In the genomic region with DNA sequence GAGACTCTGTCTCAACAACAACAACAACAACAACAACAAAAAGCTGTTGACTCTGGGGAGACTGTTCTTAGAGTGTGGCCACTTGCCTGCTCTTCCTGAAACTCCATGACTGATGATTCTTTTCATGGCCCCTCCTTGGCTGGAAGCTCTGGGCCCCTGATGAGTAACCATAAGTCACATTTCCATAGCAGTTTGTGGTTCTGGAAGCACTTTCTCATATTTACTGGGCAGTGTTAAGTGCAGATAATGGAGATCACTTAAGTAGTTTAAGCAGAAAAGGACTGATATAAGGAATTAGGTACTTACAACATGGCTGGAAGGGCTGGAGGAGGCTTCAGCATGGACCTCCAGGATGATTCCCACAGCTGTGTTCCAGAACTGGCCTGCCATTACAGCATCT, we compare ENCODE assay signal across 14 cellular contexts.
DNase-seq lines count a peak whose midpoint lies in the region; ATAC-seq and TF ChIP-seq lines count a peak whose summit lies in the region.
"Had no signal": no experiment of that assay in that cellular context is flagged by ENCODE, and none has a peak within 500 bp of the region (broad histone marks: within the 10 kb centered on the region; RNA-seq: fewer than 3 reads in every experiment).

No MANE protein-coding gene starts in this region.

- no TSS peak for BruUV-seq in mammary epithelial cell (replicated peaks; lab: Mats Ljungman, UMichigan)

- H3K27ac ChIP-seq in mammary epithelial cell (ENCODE audit: insufficient read depth, low read depth, low read length) (peak overlapping the region; percentile 94), mesenchymal stem cell (ENCODE audit: low read length, poor library complexity, severe bottlenecking) (no peak overlapping the region), left ventricle myocardium inferior (replicated peaks) (no peak overlapping the region)
- H3K27ac ChIP-seq: 22Rv1 had no signal

- peak overlapping the region; percentile 17 for H3K4me2 ChIP-seq in mammary epithelial cell (ENCODE audit: insufficient read depth, low read depth, low read length)
- H3K4me2 ChIP-seq in mesenchymal stem cell (ENCODE audit: low read length, poor library complexity, severe bottlenecking) = no peak overlapping the region

- H2BK120ac ChIP-seq in mesenchymal stem cell (ENCODE audit: low read depth, low read length) = no peak overlapping the region

- H2BK12ac ChIP-seq in mesenchymal stem cell (ENCODE audit: low read length in 2 of 2) = peak overlapping the region in 1 of 2 experiments; percentile 1

- H2AK5ac ChIP-seq in mesenchymal stem cell (ENCODE audit: low read length, severe bottlenecking) = no peak overlapping the region

- H3K79me1 ChIP-seq in mesenchymal stem cell (replicated peaks; ENCODE audit: low read length, poor library complexity, severe bottlenecking) = no peaks in the 10 kb centered on the region

- no peak overlapping the region for H2BK15ac ChIP-seq in mesenchymal stem cell (ENCODE audit: low read depth, poor library complexity, severe bottlenecking)

- no peaks in the 10 kb centered on the region for H3K79me2 ChIP-seq in mammary epithelial cell (ENCODE audit: insufficient read depth, low read length)

- H3K36me3 ChIP-seq in mammary epithelial cell (ENCODE audit: insufficient read depth, low read length) (no peaks in the 10 kb centered on the region), mesenchymal stem cell (ENCODE audit: control insufficient read depth in 1 of 2, insufficient read depth in 2 of 2, low read depth in 1 of 2, low read length in 2 of 2) (no peaks in the 10 kb centered on the region), left ventricle myocardium inferior (no peaks in the 10 kb centered on the region)

- H3K9ac ChIP-seq in mammary epithelial cell (ENCODE audit: insufficient read depth, low read length) (peak overlapping the region; percentile 53), mesenchymal stem cell (ENCODE audit: low read length) (no peak overlapping the region)

- no peak overlapping the region for H4K8ac ChIP-seq in mesenchymal stem cell (ENCODE audit: low read length)

- H2BK5ac ChIP-seq in mesenchymal stem cell (ENCODE audit: low read depth, low read length, poor library complexity, severe bottlenecking) = no peak overlapping the region

- TF ChIP-seq CTCF in mammary epithelial cell (conservative IDR thresholded peaks at IDR 0.05 in 1 of 2, IDR thresholded peaks at IDR 0.05 in 1 of 2; ENCODE audit: extremely low read depth in 1 of 2, insufficient read depth in 1 of 2, low read depth in 1 of 2, low read length in 2 of 2) = no peak
- TF ChIP-seq CTCF in natural killer cell (IDR thresholded peaks at IDR 0.05) = no peak
- no peak for TF ChIP-seq CTCF in left ventricle myocardium inferior (IDR thresholded peaks at IDR 0.05; ENCODE audit: borderline replicate concordance)

- H3K4me3 ChIP-seq in mammary epithelial cell (replicated peaks in 1 of 3; ENCODE audit: insufficient read depth in 1 of 3, low read depth in 2 of 3, low read length in 3 of 3) = no peak overlapping the region
- peak overlapping the region in 1 of 2 experiments; percentile 9 for H3K4me3 ChIP-seq in mesenchymal stem cell (ENCODE audit: insufficient read depth in 1 of 2, low read depth in 1 of 2, low read length in 2 of 2)
- no peak overlapping the region for H3K4me3 ChIP-seq in left ventricle myocardium inferior
- H3K4me3 ChIP-seq: GM12878 had no signal

- H3K4me3 Mint-ChIP-seq in natural killer cell = no peak overlapping the region

- H3K27me3 ChIP-seq in mammary epithelial cell (ENCODE audit: insufficient read depth, low read length) (no peaks in the 10 kb centered on the region), mesenchymal stem cell (ENCODE audit: control insufficient read depth in 1 of 2, insufficient read depth in 1 of 2, low read length in 2 of 2) (no peaks in the 10 kb centered on the region), left ventricle myocardium inferior (ENCODE audit: low read depth) (no peaks in the 10 kb centered on the region)

- dilution Hi-C loops in mammary epithelial cell (cut with HindIII; ENCODE audit: low sequenced_read_pairs) = no loop called here

- no peaks in the 10 kb centered on the region for H4K20me1 ChIP-seq in mammary epithelial cell (ENCODE audit: insufficient read depth, low read length)

- no peak overlapping the region for H3K14ac ChIP-seq in mesenchymal stem cell (ENCODE audit: low read length in 2 of 2)

- DNase-seq in NOMO-1 treated with DMSO at 0.1 percent for 48 hours (lab: John Stamatoyannopoulos, UW; ENCODE audit: unreplicated experiment) (peak; percentile 6), NOMO-1 (lab: John Stamatoyannopoulos, UW; ENCODE audit: unreplicated experiment in 2 of 2) (no peak), M059J (ENCODE audit: low read depth) (peak; percentile 88), mammary epithelial cell (peak; percentile 87), mesenchymal stem cell (peak; percentile 90), natural killer cell (no peak), left ventricle myocardium inferior (no peak)
- no peak for DNase-seq in activated CD4-positive, CD25-positive, alpha-beta regulatory T cell treated with anti-CD3 and anti-CD28 coated beads, Interleukin-2, amount 50 U/mL, for 72 hours
- DNase-seq: activated CD4-positive, alpha-beta T cell treated with anti-CD3 and anti-CD28 coated beads for 1 hour; central memory CD4-positive, alpha-beta T cell; NCI-H1105 had no signal

- H2AFZ ChIP-seq in mammary epithelial cell (ENCODE audit: low read depth, low read length) (no peak overlapping the region), mesenchymal stem cell (ENCODE audit: low read depth, low read length) (no peak overlapping the region)

- ATAC-seq in natural killer cell = no peak
- ATAC-seq: GM12878 had no signal

- H3K23ac ChIP-seq in mesenchymal stem cell (ENCODE audit: low read length in 2 of 2) = no peak overlapping the region

- no peak overlapping the region for H3K27ac Mint-ChIP-seq in natural killer cell
- H3K27ac Mint-ChIP-seq: activated T-helper 2 cell treated with anti-CD3 and anti-CD28 coated beads, Interferon-gamma antibody, Interleukin-2, Interleukin-4, amounts not matched to agents 10 μg/mL and 5 μg/mL and 100 μg/mL, durations not matched to agents 14 hours and 24 hours and 36 hours had no signal

- intact Hi-C loops in mammary epithelial cell (cut with micrococcal nuclease) = loop anchor here (1.0 to 5.0 kb wide), 6 partner anchors 19 to 215 kb away; no protein-coding TSS in a partner anchor
- intact Hi-C loops in natural killer cell (cut with micrococcal nuclease) = no loop called here
- intact Hi-C loops in left ventricle myocardium inferior (cut with micrococcal nuclease) = no loop called here

- CTCF ChIA-PET in mammary epithelial cell (lab: Charles Lee; ENCODE audit: low non-redundant PET) = interaction anchor here (0.7 kb wide), 1 partner anchor 174 kb away, joined by 3 read pairs; no protein-coding TSS in a partner anchor

- peak overlapping the region in 1 of 2 experiments; percentile 2 for H3K4ac ChIP-seq in mesenchymal stem cell (ENCODE audit: low read depth in 1 of 2, low read length in 2 of 2)

- peaks cover 7 to 11% of the 10 kb centered on the region in 2 donors for H3K4me1 Mint-ChIP-seq in natural killer cell

- H3K36me3 Mint-ChIP-seq in natural killer cell = no peaks in the 10 kb centered on the region

- H3K9me3 ChIP-seq in mammary epithelial cell (replicated peaks; ENCODE audit: insufficient read depth, low read length) = no peaks in the 10 kb centered on the region
- H3K9me3 ChIP-seq in mesenchymal stem cell (ENCODE audit: control insufficient read depth, low read length) = no peaks in the 10 kb centered on the region
- H3K9me3 ChIP-seq in left ventricle myocardium inferior (replicated peaks) = no peaks in the 10 kb centered on the region

- in situ Hi-C loops in mammary epithelial cell (cut with MboI; ENCODE audit: low sequenced_read_pairs in 2 of 2) = no loop called here

- peak overlapping the region; percentile 5 to 49 for H3K18ac ChIP-seq in mesenchymal stem cell (ENCODE audit: low read depth in 1 of 2, low read length in 2 of 2)

- H4K91ac ChIP-seq in mesenchymal stem cell (ENCODE audit: low read length) = no peak overlapping the region

- H3K4me1 ChIP-seq in mammary epithelial cell (ENCODE audit: insufficient read depth, low read length) (peaks cover 88% of the 10 kb centered on the region), mesenchymal stem cell (ENCODE audit: control insufficient read depth, insufficient read depth, low read depth, low read length) (peaks cover 23% of the 10 kb centered on the region), left ventricle myocardium inferior (peaks cover 21% of the 10 kb centered on the region)

- H3K27me3 Mint-ChIP-seq in natural killer cell (ENCODE audit: low read depth in 2 of 2) = peaks cover 5 to 6% of the 10 kb centered on the region in 2 donors

- no peaks in the 10 kb centered on the region for H3K9me3 Mint-ChIP-seq in natural killer cell
- H3K9me3 Mint-ChIP-seq: activated T-helper 2 cell treated with anti-CD3 and anti-CD28 coated beads, Interferon-gamma antibody, Interleukin-2, Interleukin-4, amounts not matched to agents 10 μg/mL and 5 μg/mL and 100 μg/mL, durations not matched to agents 14 hours and 24 hours and 36 hours had no signal

Comparison
In these comparisons a context has a peak if more than half of its experiments do, and no peak if none do; other contexts are left out.
1. DNase-seq: peak in NOMO-1 treated with DMSO at 0.1 percent for 48 hours (single experiment), M059J (single experiment), mammary epithelial cell (single experiment) and mesenchymal stem cell (single experiment); none in NOMO-1 (0 of 2), activated CD4-positive, CD25-positive, alpha-beta regulatory T cell treated with anti-CD3 and anti-CD28 coated beads, Interleukin-2, amount 50 U/mL, for 72 hours (single experiment), natural killer cell (single experiment) and left ventricle myocardium inferior (single experiment).